Comparison of ENCODE assay signal across 11 cellular contexts in the genomic region with DNA sequence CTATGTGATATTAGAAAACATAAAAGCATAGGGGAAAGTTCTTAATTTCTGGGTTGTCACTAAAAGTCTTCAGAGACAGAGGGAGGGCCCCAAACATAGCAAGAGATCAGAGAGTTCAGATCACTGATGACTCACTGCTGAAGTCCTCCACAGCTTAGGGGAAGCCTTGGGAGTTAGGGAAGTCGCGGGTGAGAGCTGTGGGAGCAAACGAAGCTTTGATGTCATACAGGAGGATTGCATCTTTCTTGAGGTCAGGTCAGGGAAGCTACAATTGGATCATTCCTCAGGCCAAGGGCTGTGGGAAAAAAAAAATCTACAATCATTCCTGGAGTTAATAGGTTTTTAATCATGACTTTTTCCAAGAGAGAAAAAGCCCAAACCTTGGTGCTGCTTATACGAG.
A peak's percentile ranks its signal among the peaks of the same experiment; 100 is the strongest.
DNase-seq lines count a peak whose midpoint lies in the region; ATAC-seq, FAIRE-seq and TF ChIP-seq lines count a peak whose summit lies in the region.
"Had no signal": no experiment of that assay in that cellular context is flagged by ENCODE, and none has a peak within 500 bp of the region (broad histone marks: within the 10 kb centered on the region; RNA-seq: fewer than 3 reads in every experiment).

No MANE protein-coding gene starts in this region.

- no peaks in the 10 kb centered on the region for H3K36me3 ChIP-seq in WERI-Rb-1

- peaks cover 5% of the 10 kb centered on the region for H3K27me3 ChIP-seq in WERI-Rb-1 (ENCODE audit: insufficient read depth, low read depth, severe bottlenecking)

- DNase-seq in H54 (ENCODE audit: insufficient read length, low spot score) (peak; percentile 35), brain pericyte (ENCODE audit: low read depth, low spot score) (peak; percentile 85), islet precursor cell (peak; percentile 81), smooth muscle cell of the brain vasculature (ENCODE audit: low read depth, low spot score) (peak; percentile 81), WERI-Rb-1 (no peak), putamen (ENCODE audit: low spot score) (no peak)
- DNase-seq: DND-41, erythroblast, NCI-H187 had no signal

- no peak for TF ChIP-seq CTCF in WERI-Rb-1 (IDR thresholded peaks at IDR 0.05; ENCODE audit: low read depth, low read length)

- no peaks in the 10 kb centered on the region for H3K9me3 ChIP-seq in WERI-Rb-1 (ENCODE audit: severe bottlenecking)

- no peak for ATAC-seq in GM19452 (IDR thresholded peaks at IDR 0.05; ENCODE audit: unreplicated experiment)
- no peak for ATAC-seq in HG03378 (IDR thresholded peaks at IDR 0.05; ENCODE audit: unreplicated experiment)

- no peak overlapping the region for H3K27ac ChIP-seq in WERI-Rb-1

- H3K4me3 ChIP-seq in WERI-Rb-1 (ENCODE audit: low read depth, low read length): no peak overlapping the region

- FAIRE-seq in H54 (lab: Jason Lieb, UNC): no peak

- no peak for TF ChIP-seq POLR2A in H54 (IDR thresholded peaks at IDR 0.05; ENCODE audit: low read depth, low read length)

Comparison
In these comparisons a context has a peak if more than half of its experiments do, and no peak if none do; other contexts are left out.
1. DNase-seq: peak in H54 (single experiment), brain pericyte (single experiment), islet precursor cell (single experiment) and smooth muscle cell of the brain vasculature (single experiment); none in WERI-Rb-1 (single experiment) and putamen (single experiment).